ENCODE assay signal across 33 cellular contexts in the genomic region with DNA sequence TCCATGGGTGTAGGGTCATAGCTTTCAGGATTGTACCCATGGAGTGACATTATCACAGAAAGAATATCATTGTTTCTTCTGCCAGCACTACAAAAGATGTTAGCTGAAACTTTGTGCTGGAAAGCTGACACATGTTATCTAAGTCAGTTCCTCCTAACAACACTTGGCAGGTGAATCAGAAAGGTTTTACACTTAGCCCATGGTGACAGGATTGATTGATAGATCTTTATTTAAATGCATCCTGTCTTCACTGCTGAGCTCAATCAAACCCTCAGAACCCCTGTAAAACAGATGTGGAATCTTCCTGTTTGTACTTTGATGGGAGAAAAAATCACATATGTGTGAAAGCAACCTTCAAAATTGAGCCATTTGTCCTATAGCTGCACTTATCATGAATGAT.
DNase-seq lines count a peak whose midpoint lies in the region; ATAC-seq and TF ChIP-seq lines count a peak whose summit lies in the region.
"Had no signal": no experiment of that assay in that cellular context is flagged by ENCODE, and none has a peak within 500 bp of the region (broad histone marks: within the 10 kb centered on the region; RNA-seq: fewer than 3 reads in every experiment).

No MANE protein-coding gene starts in this region.

- TF ChIP-seq RAD21 in neural cell (conservative IDR thresholded peaks at IDR 0.05): peak; percentile 11

- H3K4me1 ChIP-seq in OCI-LY7 (ENCODE audit: insufficient read depth, low read length, poor library complexity, severe bottlenecking): peaks cover 25% of the 10 kb centered on the region
- H3K4me1 ChIP-seq: A549, BE2C, BLaER1, Caco-2 had no signal

- no peak overlapping the region for H2AFZ ChIP-seq in OCI-LY7 (ENCODE audit: low read length)
- H2AFZ ChIP-seq in neural cell (ENCODE audit: low read depth, low read length): no peak overlapping the region

- peaks cover 14% of the 10 kb centered on the region for H3K9me3 Mint-ChIP-seq in CD4-positive, alpha-beta T cell

- TF ChIP-seq CTCF in LNCaP clone FGC (IDR thresholded peaks at IDR 0.05; ENCODE audit: control insufficient read depth, extremely low read depth, insufficient read depth) (no peak), OCI-LY7 (conservative IDR thresholded peaks at IDR 0.05; ENCODE audit: low read length) (no peak), VCaP (conservative IDR thresholded peaks at IDR 0.05) (no peak), neural cell (IDR thresholded peaks at IDR 0.05; ENCODE audit: poor library complexity, severe bottlenecking) (no peak)
- no peak for TF ChIP-seq CTCF in CD4-positive, alpha-beta T cell (IDR thresholded peaks at IDR 0.05)

- no peaks in the 10 kb centered on the region for H3K9me3 ChIP-seq in OCI-LY7 (ENCODE audit: low read length)
- no peaks in the 10 kb centered on the region for H3K9me3 ChIP-seq in neural cell (ENCODE audit: low read length)
- H3K9me3 ChIP-seq in CD4-positive, alpha-beta T cell (ENCODE audit: control insufficient read depth, low read length): peaks cover 6% of the 10 kb centered on the region
- H3K9me3 ChIP-seq: A549; BE2C; BLaER1; BLaER1 treated with 17β-estradiol and CSF1 and Interleukin-3, amounts not matched to agents 10 nM and 100 nM; Caco-2 had no signal

- CTCF ChIA-PET in OCI-LY7 (lab: Charles Lee; ENCODE audit: unreplicated experiment): no interaction called here
- CTCF ChIA-PET in CD4-positive, alpha-beta T cell (lab: Charles Lee): no interaction called here

- POLR2A ChIA-PET in OCI-LY7 (lab: Charles Lee): no interaction called here
- POLR2A ChIA-PET in CD4-positive, alpha-beta T cell (lab: Charles Lee): no interaction called here

- H3K4me1 Mint-ChIP-seq in CD4-positive, alpha-beta T cell (ENCODE audit: low read depth): no peaks in the 10 kb centered on the region
- H3K4me1 Mint-ChIP-seq: B cell; CD14-positive monocyte; CD4-positive, alpha-beta memory T cell; CD4-positive, CD25-positive, alpha-beta regulatory T cell; CD8-positive, alpha-beta memory T cell had no signal

- H3K36me3 Mint-ChIP-seq in CD4-positive, alpha-beta T cell (ENCODE audit: low read depth): no peaks in the 10 kb centered on the region
- H3K36me3 Mint-ChIP-seq: CD14-positive monocyte; CD4-positive, alpha-beta memory T cell; CD4-positive, CD25-positive, alpha-beta regulatory T cell; CD8-positive, alpha-beta memory T cell; CD8-positive, alpha-beta T cell had no signal

- no peaks in the 10 kb centered on the region for H3F3A ChIP-seq in neural cell (ENCODE audit: insufficient read depth, low read length, poor library complexity, severe bottlenecking)

- no peak overlapping the region for H3K27ac ChIP-seq in OCI-LY7 (ENCODE audit: low read depth, low read length, poor library complexity, severe bottlenecking)
- H3K27ac ChIP-seq in VCaP: peak overlapping the region; percentile 28
- H3K27ac ChIP-seq in neural cell (ENCODE audit: low read length): peak overlapping the region; percentile 61
- no peak overlapping the region for H3K27ac ChIP-seq in CD4-positive, alpha-beta T cell (ENCODE audit: low read depth, low read length)
- H3K27ac ChIP-seq: 22Rv1; A549; BLaER1; BLaER1 treated with 17β-estradiol and CSF1 and Interleukin-3, amounts not matched to agents 10 nM and 100 nM; C4-2B had no signal

- H3K27me3 Mint-ChIP-seq in CD4-positive, alpha-beta T cell: no peaks in the 10 kb centered on the region
- H3K27me3 Mint-ChIP-seq: B cell; CD4-positive, alpha-beta memory T cell; CD4-positive, CD25-positive, alpha-beta regulatory T cell; CD8-positive, alpha-beta memory T cell had no signal

- H3K36me3 ChIP-seq in OCI-LY7 (ENCODE audit: insufficient read depth, low read length): no peaks in the 10 kb centered on the region
- H3K36me3 ChIP-seq in neural cell (ENCODE audit: insufficient read depth, low read length): no peaks in the 10 kb centered on the region
- H3K36me3 ChIP-seq: BE2C; BLaER1; BLaER1 treated with 17β-estradiol and CSF1 and Interleukin-3, amounts not matched to agents 10 nM and 100 nM had no signal

- H3K4me3 ChIP-seq in LNCaP clone FGC (ENCODE audit: low read depth, low read length) (no peak overlapping the region), OCI-LY7 (ENCODE audit: low read depth, low read length, poor library complexity, severe bottlenecking) (no peak overlapping the region), neural cell (ENCODE audit: low read length) (peak overlapping the region; percentile 2)
- H3K4me3 ChIP-seq: A549; BLaER1; BLaER1 treated with 17β-estradiol and CSF1 and Interleukin-3, amounts not matched to agents 10 nM and 100 nM had no signal

- H3K27me3 ChIP-seq in neural cell (ENCODE audit: insufficient read depth, low read depth, low read length): no peaks in the 10 kb centered on the region
- H3K27me3 ChIP-seq in CD4-positive, alpha-beta T cell (ENCODE audit: control insufficient read depth, insufficient read depth, low read length): no peaks in the 10 kb centered on the region
- H3K27me3 ChIP-seq: BE2C; BLaER1; BLaER1 treated with 17β-estradiol and CSF1 and Interleukin-3, amounts not matched to agents 10 nM and 100 nM had no signal

- H4K20me1 ChIP-seq in OCI-LY7 (ENCODE audit: insufficient read depth, low read length): no peaks in the 10 kb centered on the region
- H4K20me1 ChIP-seq in neural cell (ENCODE audit: insufficient read depth): no peaks in the 10 kb centered on the region
- H4K20me1 ChIP-seq: BLaER1; BLaER1 treated with 17β-estradiol and CSF1 and Interleukin-3, amounts not matched to agents 10 nM and 100 nM had no signal

- H3K4me3 Mint-ChIP-seq in CD4-positive, alpha-beta T cell: no peak overlapping the region
- H3K4me3 Mint-ChIP-seq: B cell; CD14-positive monocyte; CD4-positive, alpha-beta memory T cell; CD4-positive, CD25-positive, alpha-beta regulatory T cell; CD8-positive, alpha-beta memory T cell; CD8-positive, alpha-beta T cell had no signal

- H3K9me2 ChIP-seq in OCI-LY7 (ENCODE audit: insufficient read depth, low read length) (0 out of 2 replicates have a peak, but pooled peaks cover 4% of the 10 kb centered on the region), neural cell (ENCODE audit: insufficient read depth, low read length) (no peaks in the 10 kb centered on the region)

- no TSS peak for BruUV-seq in OCI-LY7 (replicated peaks; lab: Mats Ljungman, UMichigan)

- H3K79me2 ChIP-seq in OCI-LY7 (ENCODE audit: insufficient read depth, low read depth, low read length): no peaks in the 10 kb centered on the region
- H3K79me2 ChIP-seq in neural cell (replicated peaks; ENCODE audit: insufficient read depth, low read length): no peaks in the 10 kb centered on the region

- H3K27ac Mint-ChIP-seq in CD4-positive, alpha-beta T cell: no peak overlapping the region
- H3K27ac Mint-ChIP-seq: B cell; CD14-positive monocyte; CD4-positive, alpha-beta memory T cell; CD4-positive, CD25-positive, alpha-beta regulatory T cell; CD8-positive, alpha-beta memory T cell; CD8-positive, alpha-beta T cell had no signal

- ATAC-seq in CD4-positive, alpha-beta T cell (ENCODE audit: poor library complexity): no peak
- ATAC-seq: A549; CD8-positive, alpha-beta T cell had no signal

- no peak overlapping the region for H3K4me2 ChIP-seq in OCI-LY7 (ENCODE audit: low read length)
- H3K4me2 ChIP-seq in neural cell (ENCODE audit: low read length): peak overlapping the region; percentile 45
- H3K4me2 ChIP-seq: A549; BLaER1; BLaER1 treated with 17β-estradiol and CSF1 and Interleukin-3, amounts not matched to agents 10 nM and 100 nM had no signal

- H3K9ac ChIP-seq in neural cell (ENCODE audit: low read length): no peak overlapping the region
- H3K9ac ChIP-seq: BLaER1; BLaER1 treated with 17β-estradiol and CSF1 and Interleukin-3, amounts not matched to agents 10 nM and 100 nM had no signal

- DNase-seq in LNCaP clone FGC (ENCODE audit: low read depth) (peak; percentile 50), OCI-LY7 (ENCODE audit: low spot score) (peak; percentile 8), DMS153 (lab: John Stamatoyannopoulos, UW) (no peak), amniotic stem cell (lab: John Stamatoyannopoulos, UW) (no peak)
- DNase-seq in stimulated activated CD4-positive, alpha-beta T cell treated with anti-CD3 and anti-CD28 coated beads, Interleukin-4, amount 100 ng/mL, for 24 hours: no peak
- DNase-seq in CD4-positive, alpha-beta T cell: no peak
- DNase-seq: 8988T; ACHN; AML-193; BE2C; C1 segment of cervical spinal cord; Caco-2; Calu3; CD4-positive, alpha-beta memory T cell; CD4-positive, CD25-positive, alpha-beta regulatory T cell; CD8-positive, alpha-beta memory T cell; CD8-positive, alpha-beta T cell; COR-L47; DMS 273 treated with DMSO at 0.1 percent for 48 hours; DMS53; DMS79; DMS79 treated with DMSO at 0.1 percent for 48 hours; DND-41; EL had no signal

- TF ChIP-seq EP300 in neural cell (conservative IDR thresholded peaks at IDR 0.05; ENCODE audit: poor library complexity, severe bottlenecking): peak; percentile 98

- intact Hi-C loops in OCI-LY7 (cut with micrococcal nuclease; ENCODE audit: unreplicated experiment): no loop called here
- intact Hi-C loops in CD4-positive, alpha-beta T cell (cut with DNase I, micrococcal nuclease): no loop called here

TF ChIP-seq in neural cell, 6 proteins besides CTCF, POLR2A, EP300 and RAD21 (continues in another document):
- TF ChIP-seq TAF1 (IDR thresholded peaks at IDR 0.05; ENCODE audit: low read depth) (no peak), MXI1 (conservative IDR thresholded peaks at IDR 0.05; ENCODE audit: poor library complexity, severe bottlenecking) (peak; percentile 52)
- TF ChIP-seq, protein P1, sequence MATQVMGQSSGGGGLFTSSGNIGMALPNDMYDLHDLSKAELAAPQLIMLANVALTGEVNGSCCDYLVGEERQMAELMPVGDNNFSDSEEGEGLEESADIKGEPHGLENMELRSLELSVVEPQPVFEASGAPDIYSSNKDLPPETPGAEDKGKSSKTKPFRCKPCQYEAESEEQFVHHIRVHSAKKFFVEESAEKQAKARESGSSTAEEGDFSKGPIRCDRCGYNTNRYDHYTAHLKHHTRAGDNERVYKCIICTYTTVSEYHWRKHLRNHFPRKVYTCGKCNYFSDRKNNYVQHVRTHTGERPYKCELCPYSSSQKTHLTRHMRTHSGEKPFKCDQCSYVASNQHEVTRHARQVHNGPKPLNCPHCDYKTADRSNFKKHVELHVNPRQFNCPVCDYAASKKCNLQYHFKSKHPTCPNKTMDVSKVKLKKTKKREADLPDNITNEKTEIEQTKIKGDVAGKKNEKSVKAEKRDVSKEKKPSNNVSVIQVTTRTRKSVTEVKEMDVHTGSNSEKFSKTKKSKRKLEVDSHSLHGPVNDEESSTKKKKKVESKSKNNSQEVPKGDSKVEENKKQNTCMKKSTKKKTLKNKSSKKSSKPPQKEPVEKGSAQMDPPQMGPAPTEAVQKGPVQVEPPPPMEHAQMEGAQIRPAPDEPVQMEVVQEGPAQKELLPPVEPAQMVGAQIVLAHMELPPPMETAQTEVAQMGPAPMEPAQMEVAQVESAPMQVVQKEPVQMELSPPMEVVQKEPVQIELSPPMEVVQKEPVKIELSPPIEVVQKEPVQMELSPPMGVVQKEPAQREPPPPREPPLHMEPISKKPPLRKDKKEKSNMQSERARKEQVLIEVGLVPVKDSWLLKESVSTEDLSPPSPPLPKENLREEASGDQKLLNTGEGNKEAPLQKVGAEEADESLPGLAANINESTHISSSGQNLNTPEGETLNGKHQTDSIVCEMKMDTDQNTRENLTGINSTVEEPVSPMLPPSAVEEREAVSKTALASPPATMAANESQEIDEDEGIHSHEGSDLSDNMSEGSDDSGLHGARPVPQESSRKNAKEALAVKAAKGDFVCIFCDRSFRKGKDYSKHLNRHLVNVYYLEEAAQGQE (IDR thresholded peaks at IDR 0.05; ENCODE audit: borderline replicate concordance): no peak

Comparison
In these comparisons a context has a peak if more than half of its experiments do, and no peak if none do; other contexts are left out.
1. DNase-seq: peak in LNCaP clone FGC (single experiment) and OCI-LY7 (single experiment); none in stimulated activated CD4-positive, alpha-beta T cell treated with anti-CD3 and anti-CD28 coated beads, Interleukin-4, amount 100 ng/mL, for 24 hours (single experiment), CD4-positive, alpha-beta T cell (0 of 10), DMS153 (single experiment) and amniotic stem cell (single experiment).
2. H3K27ac ChIP-seq: peak in VCaP (single experiment) and neural cell (single experiment); none in OCI-LY7 (single experiment) and CD4-positive, alpha-beta T cell (single experiment).